ENCODE assay signal across 19 cellular contexts in genomic region chr7:70597071-70597470, GRCh38.
DNase-seq lines count a peak whose midpoint lies in the region; ATAC-seq and TF ChIP-seq lines count a peak whose summit lies in the region.
"Had no signal": no experiment of that assay in that cellular context is flagged by ENCODE, and none has a peak within 500 bp of the region (broad histone marks: within the 10 kb centered on the region; RNA-seq: fewer than 3 reads in every experiment).

No MANE protein-coding gene starts in this region.

- WGBS in ectodermal cell, 2 experiments, result 32 to 48% methylated on average over 5 of the region's 5 CpGs
- WGBS in mesodermal cell (ENCODE audit: insufficient coverage in 2 of 2), 2 experiments, result 29 to 40% methylated on average over 3 to 4 of the region's 5 CpGs

- CTCF ChIA-PET in activated CD8-positive, alpha-beta T cell treated with anti-CD3 and anti-CD28 coated beads for 36 hours (lab: Charles Lee), result interaction anchor here (1.1 kb wide), 1 partner anchor 102 kb away, joined by 4 read pairs; no protein-coding TSS in a partner anchor

- H3K9me3 ChIP-seq in BLaER1 (peaks cover 23% of the 10 kb centered on the region), HUES48 (ENCODE audit: control insufficient read depth, insufficient read depth, low read length) (no peaks in the 10 kb centered on the region), ectodermal cell (ENCODE audit: control insufficient read depth, low read length) (no peaks in the 10 kb centered on the region), mesodermal cell (ENCODE audit: control insufficient read depth, low read length) (peaks cover 9% of the 10 kb centered on the region)

- H3K4me2 ChIP-seq in BLaER1, result peak overlapping the region; percentile 86; the same call in 1 of the 2 replicates

- no peaks in the 10 kb centered on the region for H3K4me1 Mint-ChIP-seq in activated CD8-positive, alpha-beta T cell treated with anti-CD3 and anti-CD28 coated beads for 36 hours (ENCODE audit: low read depth)
- H3K4me1 Mint-ChIP-seq: stimulated activated naive CD8-positive, alpha-beta T cell treated with anti-CD3 and anti-CD28 coated beads, Interleukin-15, amount 100 ng/mL, for 72 hours had no signal

- no peaks in the 10 kb centered on the region for H3K36me3 Mint-ChIP-seq in activated CD8-positive, alpha-beta T cell treated with anti-CD3 and anti-CD28 coated beads for 36 hours (ENCODE audit: low read depth)
- H3K36me3 Mint-ChIP-seq: IgD-negative memory B cell had no signal

- H3K9ac ChIP-seq in BLaER1, result no peak overlapping the region
- H3K9ac ChIP-seq in HUES48 (ENCODE audit: low read depth, low read length), result no peak overlapping the region

- POLR2A ChIA-PET in activated CD8-positive, alpha-beta T cell treated with anti-CD3 and anti-CD28 coated beads for 36 hours (lab: Charles Lee), result no interaction called here

- no peak overlapping the region for H3K4me3 Mint-ChIP-seq in activated CD8-positive, alpha-beta T cell treated with anti-CD3 and anti-CD28 coated beads for 36 hours
- H3K4me3 Mint-ChIP-seq: activated CD8-positive, alpha-beta memory T cell treated with anti-CD3 and anti-CD28 coated beads, Interleukin-2, amount 10 ng/mL, durations not matched to agents 7 days and 5 days had no signal

- no peak overlapping the region for H3K27ac ChIP-seq in BLaER1
- H3K27ac ChIP-seq in HUES48 (ENCODE audit: low read depth, low read length), result no peak overlapping the region
- no peak overlapping the region for H3K27ac ChIP-seq in ectodermal cell (ENCODE audit: insufficient read depth, low read depth, low read length, poor library complexity, severe bottlenecking)
- H3K27ac ChIP-seq in mesodermal cell (ENCODE audit: low read depth, low read length, severe bottlenecking), result no peak overlapping the region
- H3K27ac ChIP-seq: right atrium auricular region had no signal

- no peak overlapping the region for H3K27ac Mint-ChIP-seq in activated CD8-positive, alpha-beta T cell treated with anti-CD3 and anti-CD28 coated beads for 36 hours
- H3K27ac Mint-ChIP-seq: activated CD8-positive, alpha-beta memory T cell treated with anti-CD3 and anti-CD28 coated beads, Interleukin-2, amount 10 ng/mL, durations not matched to agents 7 days and 5 days; IgD-negative memory B cell; stimulated activated naive CD8-positive, alpha-beta T cell treated with anti-CD3 and anti-CD28 coated beads, Interleukin-15, amount 100 ng/mL, for 72 hours had no signal

- H3K27me3 ChIP-seq in BLaER1 (peaks cover 45% of the 10 kb centered on the region), HUES48 (ENCODE audit: control insufficient read depth, insufficient read depth, low read length) (peaks cover 61% of the 10 kb centered on the region), ectodermal cell (ENCODE audit: control insufficient read depth, insufficient read depth, low read length, poor library complexity, severe bottlenecking) (peaks cover 63% of the 10 kb centered on the region)
- H3K27me3 ChIP-seq: right atrium auricular region had no signal

- peaks cover 40% of the 10 kb centered on the region for H3K4me1 ChIP-seq in BLaER1
- peaks cover 29% of the 10 kb centered on the region for H3K4me1 ChIP-seq in HUES48 (ENCODE audit: control insufficient read depth, insufficient read depth, low read length)
- peaks cover 7% of the 10 kb centered on the region for H3K4me1 ChIP-seq in ectodermal cell (ENCODE audit: control insufficient read depth, insufficient read depth, low read length)
- peaks cover 13% of the 10 kb centered on the region for H3K4me1 ChIP-seq in mesodermal cell (ENCODE audit: control insufficient read depth, insufficient read depth, low read length, poor library complexity, severe bottlenecking)
- H3K4me1 ChIP-seq: right atrium auricular region had no signal

- ATAC-seq in GM19023 (IDR thresholded peaks at IDR 0.05; ENCODE audit: unreplicated experiment), result no peak
- no peak for ATAC-seq in activated CD8-positive, alpha-beta T cell treated with anti-CD3 and anti-CD28 coated beads for 36 hours
- ATAC-seq: activated CD8-positive, alpha-beta memory T cell treated with anti-CD3 and anti-CD28 coated beads, Interleukin-2, amount 10 ng/mL, durations not matched to agents 7 days and 5 days; stimulated activated naive CD8-positive, alpha-beta T cell treated with anti-CD3 and anti-CD28 coated beads, Interleukin-15, amount 100 ng/mL, for 72 hours had no signal

- H3K27me3 Mint-ChIP-seq in activated CD8-positive, alpha-beta T cell treated with anti-CD3 and anti-CD28 coated beads for 36 hours, result peaks cover 49% of the 10 kb centered on the region

- H3K4me3 ChIP-seq in BLaER1 (no peak overlapping the region), HUES48 (ENCODE audit: low read depth, low read length) (peak overlapping the region; percentile 85), ectodermal cell (ENCODE audit: insufficient read depth, low read depth, low read length) (peak overlapping the region; percentile 44), mesodermal cell (ENCODE audit: extremely low read depth, insufficient read depth, low read length, poor library complexity, severe bottlenecking) (peak overlapping the region; percentile 35)
- H3K4me3 ChIP-seq: lung had no signal

- intact Hi-C loops in activated CD8-positive, alpha-beta T cell treated with anti-CD3 and anti-CD28 coated beads for 36 hours (cut with micrococcal nuclease), result no loop called here

- TF ChIP-seq CTCF in activated CD8-positive, alpha-beta T cell treated with anti-CD3 and anti-CD28 coated beads for 36 hours (IDR thresholded peaks at IDR 0.05), result no peak

- H3K9me3 Mint-ChIP-seq in activated CD8-positive, alpha-beta T cell treated with anti-CD3 and anti-CD28 coated beads for 36 hours, result peaks cover 8% of the 10 kb centered on the region

- H3K36me3 ChIP-seq in BLaER1 (peaks cover 19% of the 10 kb centered on the region), HUES48 (ENCODE audit: control insufficient read depth, insufficient read depth, low read length) (no peaks in the 10 kb centered on the region), ectodermal cell (ENCODE audit: control insufficient read depth, insufficient read depth, low read length) (no peaks in the 10 kb centered on the region), mesodermal cell (ENCODE audit: control insufficient read depth, insufficient read depth, low read length) (no peaks in the 10 kb centered on the region)
- H3K36me3 ChIP-seq: right atrium auricular region had no signal

- DNase-seq in NCI-H146 treated with DMSO at 0.1 percent for 48 hours (lab: John Stamatoyannopoulos, UW; ENCODE audit: unreplicated experiment), result no peak
- DNase-seq in activated CD4-positive, alpha-beta T cell treated with anti-CD3 and anti-CD28 coated beads, Interleukin-2, amount 50 U/mL, for 1 hour, result no peak
- no peak for DNase-seq in activated CD8-positive, alpha-beta T cell treated with anti-CD3 and anti-CD28 coated beads for 36 hours
- DNase-seq: activated CD4-positive, CD25-positive, alpha-beta regulatory T cell treated with anti-CD3 and anti-CD28 coated beads, Interleukin-2, amount 50 U/mL, for 72 hours; activated CD8-positive, alpha-beta memory T cell treated with anti-CD3 and anti-CD28 coated beads, Interleukin-2, amount 10 ng/mL, durations not matched to agents 7 days and 5 days; activated gamma-delta T cell; foreskin melanocyte; NCI-H187; NCI-H510A; stimulated activated naive CD8-positive, alpha-beta T cell treated with anti-CD3 and anti-CD28 coated beads, Interleukin-15, amount 100 ng/mL, for 72 hours; T-helper 9 cell had no signal

- peaks cover 58% of the 10 kb centered on the region for H4K20me1 ChIP-seq in BLaER1
